Comparison of ENCODE assay signal across 8 cellular contexts in genomic region chr1:85202092-85202863, GRCh38. TPM values are rescaled to one million over a fixed set of nuclear protein-coding genes. Genes with fewer than 3 reads are reported as not detected.
DNase-seq lines count a peak whose midpoint lies in the region; TF ChIP-seq lines count a peak whose summit lies in the region.

No MANE protein-coding gene starts in this region.

- peaks cover 27% of the 10 kb centered on the region for H3K4me1 Mint-ChIP-seq in neural progenitor cell

- H3K27me3 ChIP-seq in duodenal mucosa (ENCODE audit: control insufficient read depth in 1 of 2, insufficient read depth in 2 of 2, low read length in 2 of 2) (no peaks in the 10 kb centered on the region), neural progenitor cell (peaks cover 14% of the 10 kb centered on the region)

- H3K9me3 ChIP-seq in duodenal mucosa (ENCODE audit: control insufficient read depth in 1 of 2, low read length in 2 of 2), result no peaks in the 10 kb centered on the region
- H3K9me3 ChIP-seq in neural progenitor cell (ENCODE audit: low read depth), result no peaks in the 10 kb centered on the region

- H3K4me2 ChIP-seq in neural progenitor cell, result peak overlapping the region; percentile 93

- H3K27ac ChIP-seq in duodenal mucosa (ENCODE audit: low read depth, low read length), result peak overlapping the region; percentile 91
- peak overlapping the region; percentile 96 for H3K27ac ChIP-seq in neural progenitor cell

- TF ChIP-seq CTCF in GM12865 (IDR thresholded peaks at IDR 0.05; ENCODE audit: insufficient read depth, low read depth, low read length, missing control alignments) (no peak), neural progenitor cell (IDR thresholded peaks at IDR 0.05) (no peak)

- H3K4me3 Mint-ChIP-seq in neural progenitor cell, result peak overlapping the region; percentile 96

- H3K36me3 ChIP-seq in duodenal mucosa (ENCODE audit: control insufficient read depth in 1 of 2, insufficient read depth in 2 of 2, low read length in 2 of 2) (no peaks in the 10 kb centered on the region), neural progenitor cell (no peaks in the 10 kb centered on the region)

- peak overlapping the region; percentile 98 for H3K27ac Mint-ChIP-seq in neural progenitor cell

- peaks cover 31% of the 10 kb centered on the region for H3K79me2 ChIP-seq in neural progenitor cell (ENCODE audit: low read depth)

- H3K9me3 Mint-ChIP-seq in neural progenitor cell, result no peaks in the 10 kb centered on the region

- no peaks in the 10 kb centered on the region for H3K36me3 Mint-ChIP-seq in neural progenitor cell

- peaks cover 10% of the 10 kb centered on the region for H3K27me3 Mint-ChIP-seq in neural progenitor cell (ENCODE audit: insufficient read depth, low read depth)

- no peak for DNase-seq in GM12865 (ENCODE audit: low read depth)
- DNase-seq in Jurkat, Clone E6-1 (ENCODE audit: low read depth, low spot score), result no peak
- no peak for DNase-seq in neural progenitor cell (ENCODE audit: low spot score)
- DNase-seq in LoVo (ENCODE audit: low spot score), result no peak
- DNase-seq in NOMO-1 treated with dmso at 0.1 percent for 144 hours (lab: John Stamatoyannopoulos, UW; ENCODE audit: unreplicated experiment), result no peak
- DNase-seq in T1000 (lab: John Stamatoyannopoulos, UW), result no peak
- no peak for DNase-seq in 8988T

- peaks cover 16% of the 10 kb centered on the region for H4K20me1 ChIP-seq in neural progenitor cell (ENCODE audit: low read depth)

- H3F3A ChIP-seq in neural progenitor cell (ENCODE audit: low read depth), result peaks cover 27% of the 10 kb centered on the region

- H3K9ac ChIP-seq in duodenal mucosa (ENCODE audit: low read depth in 1 of 2, low read length in 2 of 2) (peak overlapping the region; percentile 79 to 80), neural progenitor cell (peak overlapping the region; percentile 86)

- H3K4me3 ChIP-seq in GM12865 (ENCODE audit: low read depth, low read length) (peak overlapping the region; percentile 91), duodenal mucosa (ENCODE audit: low read depth in 1 of 2, low read length in 2 of 2) (peak overlapping the region; percentile 88 to 95), neural progenitor cell (peak overlapping the region; percentile 80)
- peak overlapping the region; percentile 72 for H3K4me3 ChIP-seq in Jurkat, Clone E6-1 (ENCODE audit: low read length)

- peak overlapping the region; percentile 79 for H2AFZ ChIP-seq in neural progenitor cell (replicated peaks)

- H3K4me1 ChIP-seq in duodenal mucosa (ENCODE audit: control insufficient read depth in 1 of 2, insufficient read depth in 2 of 2, low read length in 2 of 2) (peaks cover 11 to 15% of the 10 kb centered on the region in 2 donors), neural progenitor cell (peaks cover 19% of the 10 kb centered on the region)

RNA-seq across cellular contexts. Expression of gene SYDE2, which starts 1.5 kb away (rescaled TPM):
- 0.96 TPM for polyA plus RNA-seq in Jurkat, Clone E6-1 (2012; ENCODE audit: insufficient read depth, insufficient read length)
- 10.9 and 12.0 TPM in 2 replicates for total RNA-seq in neural progenitor cell (ENCODE audit: low replicate concordance)

RNA-seq across cellular contexts. Expression of gene C1orf52, which starts 57.2 kb away (rescaled TPM):
- polyA plus RNA-seq in Jurkat, Clone E6-1 (2012; ENCODE audit: insufficient read depth, insufficient read length), result 43.7 TPM
- total RNA-seq in neural progenitor cell (ENCODE audit: low replicate concordance), result 33.2 and 55.8 TPM in 2 replicates
